In the genomic region with DNA sequence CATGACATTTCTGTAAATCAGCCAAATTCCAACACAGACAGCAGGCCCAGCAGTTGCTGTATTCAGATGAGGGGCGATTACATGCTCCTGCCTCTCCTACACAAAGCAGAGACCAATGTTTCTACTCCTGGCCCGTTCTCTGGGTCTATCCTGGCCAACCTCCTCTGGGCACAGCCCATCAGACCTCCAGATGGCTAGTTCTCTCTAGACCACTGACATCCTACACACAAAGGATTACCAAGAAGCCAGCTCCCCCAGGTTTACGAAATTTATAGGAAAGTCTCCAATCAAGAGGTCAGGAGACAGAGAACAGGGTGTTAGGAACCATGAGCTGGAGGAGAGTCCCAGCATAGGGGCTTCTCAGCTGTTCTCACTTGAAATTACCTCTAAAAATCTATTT, we compare ENCODE assay signal across 19 cellular contexts.
DNase-seq lines count a peak whose midpoint lies in the region; ATAC-seq and TF ChIP-seq lines count a peak whose summit lies in the region.
"Had no signal": no experiment of that assay in that cellular context is flagged by ENCODE, and none has a peak within 500 bp of the region (broad histone marks: within the 10 kb centered on the region; RNA-seq: fewer than 3 reads in every experiment).

No MANE protein-coding gene starts in this region.

- CTCF ChIA-PET in Calu3 (lab: Charles Lee): interaction anchor here (2.4 kb wide), 1 partner anchor 94 kb away, joined by 9 read pairs; no protein-coding TSS in a partner anchor

- BruUV-seq in Calu3 (replicated peaks; lab: Mats Ljungman, UMichigan): no TSS peak

- ATAC-seq in RWPE2 (ENCODE audit: low read depth): no peak
- no peak for ATAC-seq in esophagus mucosa
- no peak for ATAC-seq in stimulated activated memory B cell treated with anti-CD40 and anti-IgM and Interleukin-4, amounts not matched to agents 10 μg/mL and 1 μg/mL and 100 μg/mL, for 72 hours
- ATAC-seq: GM12878 had no signal

- no peaks in the 10 kb centered on the region for H3F3A ChIP-seq in smooth muscle cell (ENCODE audit: low read depth)

- H3K4me3 ChIP-seq in RWPE2 (ENCODE audit: severe bottlenecking) (no peak overlapping the region), smooth muscle cell (no peak overlapping the region)
- H3K4me3 ChIP-seq: GM12878, HAP-1, MG63 had no signal

- H3K36me3 Mint-ChIP-seq in Calu3 (ENCODE audit: insufficient read depth, unreplicated experiment): peaks cover 23% of the 10 kb centered on the region
- H3K36me3 Mint-ChIP-seq in mesothelial cell of epicardium: no peaks in the 10 kb centered on the region
- H3K36me3 Mint-ChIP-seq in stimulated activated memory B cell treated with anti-CD40 and anti-IgM and Interleukin-4, amounts not matched to agents 10 μg/mL and 1 μg/mL and 100 μg/mL, for 72 hours: no peaks in the 10 kb centered on the region
- H3K36me3 Mint-ChIP-seq: CD4-positive, alpha-beta memory T cell had no signal

- H3K27ac ChIP-seq in RWPE2 (ENCODE audit: poor library complexity, severe bottlenecking) (no peak overlapping the region), smooth muscle cell (ENCODE audit: low read depth) (no peak overlapping the region)
- H3K27ac ChIP-seq: SK-N-MC had no signal

- H3K4me1 ChIP-seq in RWPE2 (ENCODE audit: insufficient read depth, poor library complexity, severe bottlenecking) (peaks cover 21% of the 10 kb centered on the region), smooth muscle cell (ENCODE audit: low read depth) (peaks cover 9% of the 10 kb centered on the region)

- H3K36me3 ChIP-seq in RWPE2 (ENCODE audit: low read depth): no peaks in the 10 kb centered on the region
- no peaks in the 10 kb centered on the region for H3K36me3 ChIP-seq in smooth muscle cell (ENCODE audit: low read depth)
- H3K36me3 ChIP-seq: BE2C, HAP-1, MG63 had no signal

- H3K9me3 ChIP-seq in RWPE2 (ENCODE audit: severe bottlenecking) (no peaks in the 10 kb centered on the region), smooth muscle cell (replicated peaks; ENCODE audit: low read depth) (no peaks in the 10 kb centered on the region)
- H3K9me3 ChIP-seq: BE2C, HAP-1, MG63 had no signal

- H3K79me2 ChIP-seq in smooth muscle cell (ENCODE audit: low read depth): peaks cover 35% of the 10 kb centered on the region

- H3K27me3 Mint-ChIP-seq in Calu3 (ENCODE audit: unreplicated experiment) (no peaks in the 10 kb centered on the region), mesothelial cell of epicardium (ENCODE audit: low read depth) (no peaks in the 10 kb centered on the region)
- H3K27me3 Mint-ChIP-seq in stimulated activated memory B cell treated with anti-CD40 and anti-IgM and Interleukin-4, amounts not matched to agents 10 μg/mL and 1 μg/mL and 100 μg/mL, for 72 hours: no peaks in the 10 kb centered on the region
- H3K27me3 Mint-ChIP-seq: CD4-positive, alpha-beta memory T cell had no signal

- no peak overlapping the region for H3K4me3 Mint-ChIP-seq in Calu3 (ENCODE audit: low read depth, unreplicated experiment)
- H3K4me3 Mint-ChIP-seq in mesothelial cell of epicardium: no peak overlapping the region
- no peak overlapping the region for H3K4me3 Mint-ChIP-seq in stimulated activated memory B cell treated with anti-CD40 and anti-IgM and Interleukin-4, amounts not matched to agents 10 μg/mL and 1 μg/mL and 100 μg/mL, for 72 hours
- H3K4me3 Mint-ChIP-seq: CD4-positive, alpha-beta memory T cell had no signal

- WGBS in smooth muscle cell (ENCODE audit: low lambda C conversion rate): 88% methylated on average over 3 of the region's 3 CpGs

- TF ChIP-seq CTCF in Calu3 (IDR thresholded peaks at IDR 0.05; ENCODE audit: unreplicated experiment) (no peak), RWPE2 (IDR thresholded peaks at IDR 0.05; ENCODE audit: poor library complexity, severe bottlenecking) (no peak), mesothelial cell of epicardium (IDR thresholded peaks at IDR 0.05; ENCODE audit: unreplicated experiment) (no peak), smooth muscle cell (IDR thresholded peaks at IDR 0.05; ENCODE audit: borderline replicate concordance, insufficient read depth, poor library complexity, severe bottlenecking) (no peak)

- peaks cover 95% of the 10 kb centered on the region for H4K20me1 ChIP-seq in smooth muscle cell (ENCODE audit: low read depth)

- H3K9ac ChIP-seq in smooth muscle cell (ENCODE audit: low read depth): no peak overlapping the region

- H3K4me1 Mint-ChIP-seq in Calu3 (ENCODE audit: low read depth, unreplicated experiment): peaks cover 83% of the 10 kb centered on the region
- peaks cover 66% of the 10 kb centered on the region for H3K4me1 Mint-ChIP-seq in mesothelial cell of epicardium
- peaks cover 13% of the 10 kb centered on the region for H3K4me1 Mint-ChIP-seq in stimulated activated memory B cell treated with anti-CD40 and anti-IgM and Interleukin-4, amounts not matched to agents 10 μg/mL and 1 μg/mL and 100 μg/mL, for 72 hours

- H3K27ac Mint-ChIP-seq in Calu3 (ENCODE audit: unreplicated experiment) (peak overlapping the region; percentile 22), mesothelial cell of epicardium (peak overlapping the region; percentile 21)
- H3K27ac Mint-ChIP-seq in stimulated activated memory B cell treated with anti-CD40 and anti-IgM and Interleukin-4, amounts not matched to agents 10 μg/mL and 1 μg/mL and 100 μg/mL, for 72 hours: no peak overlapping the region
- H3K27ac Mint-ChIP-seq: CD4-positive, alpha-beta memory T cell had no signal

- intact Hi-C loops in Calu3 (cut with micrococcal nuclease; ENCODE audit: unreplicated experiment): loop anchor here (1.0 to 5.0 kb wide), 5 partner anchors 16 to 131 kb away; no protein-coding TSS in a partner anchor

- no peaks in the 10 kb centered on the region for H3K9me3 Mint-ChIP-seq in Calu3 (ENCODE audit: low read depth, unreplicated experiment)
- H3K9me3 Mint-ChIP-seq in mesothelial cell of epicardium: no peaks in the 10 kb centered on the region
- no peaks in the 10 kb centered on the region for H3K9me3 Mint-ChIP-seq in stimulated activated memory B cell treated with anti-CD40 and anti-IgM and Interleukin-4, amounts not matched to agents 10 μg/mL and 1 μg/mL and 100 μg/mL, for 72 hours
- H3K9me3 Mint-ChIP-seq: CD4-positive, alpha-beta memory T cell had no signal

- DNase-seq in Calu3 (no peak), RWPE2 (ENCODE audit: low spot score) (peak; percentile 7), mesothelial cell of epicardium (ENCODE audit: low spot score in 2 of 2, unreplicated experiment in 2 of 2) (no peak), smooth muscle cell (lab: John Stamatoyannopoulos, UW; ENCODE audit: unreplicated experiment) (no peak), COLO668 (lab: John Stamatoyannopoulos, UW; ENCODE audit: unreplicated experiment) (no peak)
- DNase-seq: BE2C; CD4-positive, alpha-beta memory T cell; DMS79 treated with DMSO at 0.1 percent for 48 hours; Karpas-422; MG63; NCI-H1417 treated with DMSO at 0.1 percent for 48 hours; NCI-H1930; NCI-H446 treated with DMSO at 0.1 percent for 48 hours; Right ventricle myocardium superior had no signal

- no peak overlapping the region for H2AFZ ChIP-seq in smooth muscle cell (ENCODE audit: low read depth)

- H3K27me3 ChIP-seq in RWPE2 (ENCODE audit: insufficient read depth, poor library complexity, severe bottlenecking): no peaks in the 10 kb centered on the region
- H3K27me3 ChIP-seq in smooth muscle cell (ENCODE audit: low read depth): no peaks in the 10 kb centered on the region
- H3K27me3 ChIP-seq: BE2C, MG63 had no signal

- H3K4me2 ChIP-seq in smooth muscle cell: peak overlapping the region; percentile 23
